ENCODE assay signal across 16 cellular contexts in genomic region chr2:72155737-72156136, GRCh38. TPM values are rescaled to one million over a fixed set of nuclear protein-coding genes. Genes with fewer than 3 reads are reported as not detected.
DNase-seq lines count a peak whose midpoint lies in the region; ATAC-seq and TF ChIP-seq lines count a peak whose summit lies in the region.
"Had no signal": no experiment of that assay in that cellular context is flagged by ENCODE, and none has a peak within 500 bp of the region (broad histone marks: within the 10 kb centered on the region; RNA-seq: fewer than 3 reads in every experiment).

No MANE protein-coding gene starts in this region.

- intact Hi-C loops in natural killer cell (cut with micrococcal nuclease) (no loop called here), stomach (cut with DNase I; ENCODE audit: low total_unique reads) (no loop called here)

- peak; percentile 18 for DNase-seq in natural killer cell treated with Interleukin-12 subunit alpha and Interleukin-12 subunit beta and Interleukin-15 and Interleukin-18, amount 100 ng/mL, for 72 hours (ENCODE audit: low spot score)
- DNase-seq in natural killer cell (no peak), lung (ENCODE audit: low spot score) (peak; percentile 14), stomach (peak; percentile 16), progenitor cell of endocrine pancreas (ENCODE audit: low spot score, unreplicated experiment) (no peak), GM13977 (ENCODE audit: low spot score) (no peak), hepatic stellate cell (ENCODE audit: low spot score) (no peak)
- DNase-seq: 8988T; AML-193; Caco-2; CD8-positive, alpha-beta memory T cell; DMS53; HCEC 1CT; HFFc6 had no signal

- H3K27me3 Mint-ChIP-seq in natural killer cell treated with Interleukin-12 subunit alpha and Interleukin-12 subunit beta and Interleukin-15 and Interleukin-18, amount 100 ng/mL, for 72 hours = peaks cover 30 to 32% of the 10 kb centered on the region in 2 donors
- peaks cover 21 to 26% of the 10 kb centered on the region in 2 donors for H3K27me3 Mint-ChIP-seq in natural killer cell (ENCODE audit: low read depth in 2 of 2)
- H3K27me3 Mint-ChIP-seq in progenitor cell of endocrine pancreas = peaks cover 13% of the 10 kb centered on the region

- in situ Hi-C loops in GM13977 (cut with MboI; ENCODE audit: low pct_unique_long_range_greater_than_20kb, low sequenced_read_pairs, unreplicated experiment) = no loop called here

- H3K4me1 ChIP-seq in lung (ENCODE audit: control insufficient read depth in 2 of 2, insufficient read depth in 2 of 2, low read length in 2 of 2) (no peaks in the 10 kb centered on the region), stomach (peaks cover 0 to under 1% (median under 1%) of the 10 kb centered on the region in 4 donors)
- H3K4me1 ChIP-seq: Caco-2 had no signal

- H3K4me3 ChIP-seq in lung (no peak overlapping the region), stomach (no peak overlapping the region)
- H3K4me3 ChIP-seq: BLaER1 had no signal

- TF ChIP-seq EP300 in stomach (IDR thresholded peaks at IDR 0.05) = no peak

- no peaks in the 10 kb centered on the region for H3K9me3 Mint-ChIP-seq in natural killer cell treated with Interleukin-12 subunit alpha and Interleukin-12 subunit beta and Interleukin-15 and Interleukin-18, amount 100 ng/mL, for 72 hours
- H3K9me3 Mint-ChIP-seq in natural killer cell (no peaks in the 10 kb centered on the region), progenitor cell of endocrine pancreas (ENCODE audit: low read depth) (no peaks in the 10 kb centered on the region)
- H3K9me3 Mint-ChIP-seq: CD8-positive, alpha-beta memory T cell; HFFc6 had no signal

- no peaks in the 10 kb centered on the region for H3K4me1 Mint-ChIP-seq in natural killer cell treated with Interleukin-12 subunit alpha and Interleukin-12 subunit beta and Interleukin-15 and Interleukin-18, amount 100 ng/mL, for 72 hours (ENCODE audit: low read depth in 2 of 2)
- no peaks in the 10 kb centered on the region for H3K4me1 Mint-ChIP-seq in natural killer cell
- H3K4me1 Mint-ChIP-seq in progenitor cell of endocrine pancreas (ENCODE audit: low read depth) = peaks cover 13% of the 10 kb centered on the region
- H3K4me1 Mint-ChIP-seq: CD8-positive, alpha-beta memory T cell had no signal

- TF ChIP-seq CTCF in natural killer cell (IDR thresholded peaks at IDR 0.05) = no peak
- no peak for TF ChIP-seq CTCF in lung (IDR thresholded peaks at IDR 0.05; ENCODE audit: control extremely low read depth, extremely low read depth)
- no peak for TF ChIP-seq CTCF in stomach (IDR thresholded peaks at IDR 0.05)
- TF ChIP-seq CTCF in progenitor cell of endocrine pancreas (IDR thresholded peaks at IDR 0.05; ENCODE audit: unreplicated experiment) = no peak
- TF ChIP-seq CTCF in GM13977 (IDR thresholded peaks at IDR 0.05; ENCODE audit: extremely low read depth, insufficient read depth, missing control alignments) = no peak

- H3K4me3 Mint-ChIP-seq in natural killer cell treated with Interleukin-12 subunit alpha and Interleukin-12 subunit beta and Interleukin-15 and Interleukin-18, amount 100 ng/mL, for 72 hours = no peak overlapping the region
- H3K4me3 Mint-ChIP-seq in natural killer cell (no peak overlapping the region), progenitor cell of endocrine pancreas (ENCODE audit: low read depth) (no peak overlapping the region)
- H3K4me3 Mint-ChIP-seq: CD8-positive, alpha-beta memory T cell; HFFc6 had no signal

- H3K36me3 ChIP-seq in lung (ENCODE audit: control insufficient read depth in 2 of 2, insufficient read depth in 2 of 2, low read length in 2 of 2) = no peaks in the 10 kb centered on the region
- no peaks in the 10 kb centered on the region for H3K36me3 ChIP-seq in stomach
- H3K36me3 ChIP-seq: BLaER1 had no signal

- H3K27ac ChIP-seq in lung (ENCODE audit: low read depth in 1 of 2, low read length in 1 of 2) (no peak overlapping the region), stomach (no peak overlapping the region)
- H3K27ac ChIP-seq: BLaER1 had no signal

- H3K27me3 ChIP-seq in lung (ENCODE audit: control insufficient read depth, insufficient read depth) (no peaks in the 10 kb centered on the region), stomach (peaks cover 0 to 83% (median 13%) of the 10 kb centered on the region in 3 donors)

- no peak for TF ChIP-seq POLR2A in stomach (IDR thresholded peaks at IDR 0.05)

- H3K9me3 ChIP-seq in lung (ENCODE audit: control insufficient read depth in 2 of 2, insufficient read depth in 1 of 2, low read length in 1 of 2) (no peaks in the 10 kb centered on the region), stomach (no peaks in the 10 kb centered on the region)
- H3K9me3 ChIP-seq: BLaER1, Caco-2 had no signal

- no peaks in the 10 kb centered on the region for H3K36me3 Mint-ChIP-seq in natural killer cell treated with Interleukin-12 subunit alpha and Interleukin-12 subunit beta and Interleukin-15 and Interleukin-18, amount 100 ng/mL, for 72 hours
- H3K36me3 Mint-ChIP-seq in natural killer cell (no peaks in the 10 kb centered on the region), progenitor cell of endocrine pancreas (ENCODE audit: insufficient read depth) (no peaks in the 10 kb centered on the region)
- H3K36me3 Mint-ChIP-seq: CD8-positive, alpha-beta memory T cell had no signal

- WGBS in lung, 2 donors = 91 to 93% methylated on average over 5 of the region's 5 CpGs
- WGBS in stomach, 5 donors = 88 to 97% (median 89%) methylated on average over 3 to 5 of the region's 5 CpGs

- H3K27ac Mint-ChIP-seq in natural killer cell treated with Interleukin-12 subunit alpha and Interleukin-12 subunit beta and Interleukin-15 and Interleukin-18, amount 100 ng/mL, for 72 hours = no peak overlapping the region
- no peak overlapping the region for H3K27ac Mint-ChIP-seq in natural killer cell
- H3K27ac Mint-ChIP-seq in progenitor cell of endocrine pancreas = no peak overlapping the region
- H3K27ac Mint-ChIP-seq: HFFc6 had no signal

- peak in 1 of 2 donors; percentile 12 for ATAC-seq in natural killer cell treated with Interleukin-12 subunit alpha and Interleukin-12 subunit beta and Interleukin-15 and Interleukin-18, amount 100 ng/mL, for 72 hours
- no peak for ATAC-seq in natural killer cell
- ATAC-seq in lung (ENCODE audit: insufficient read depth, low FRiP score) = no peak
- ATAC-seq: HepG2 had no signal

RNA-seq across cellular contexts. Expression of gene CYP26B1, which starts 8.1 kb away (rescaled TPM):
- not detected for total RNA-seq in natural killer cell treated with Interleukin-12 subunit alpha and Interleukin-12 subunit beta and Interleukin-15 and Interleukin-18, amount 100 ng/mL, for 72 hours
- total RNA-seq in natural killer cell (not detected), lung (1 to 10 TPM; 2.6 to 4.7 TPM), stomach (1 to 10 TPM in 2 of 5 donors, under 1 TPM in 1, not detected in 2; 0.45 to 2.4 (median 1.4) TPM), progenitor cell of endocrine pancreas (31.5 and 37.5 TPM in 2 replicates)
- polyA plus RNA-seq in lung (1 to 10 TPM; 1.1 to 2.2 TPM), stomach (1 to 10 TPM in 1 of 3 donors, under 1 TPM in 1, not detected in 1; 0.95 to 1.1 TPM)
- total RNA-seq: CD8-positive, alpha-beta memory T cell had no signal
- polyA plus RNA-seq: CD8-positive, alpha-beta memory T cell had no signal

Comparison
In these comparisons a context has a peak if more than half of its experiments do, and no peak if none do; other contexts are left out.
1. DNase-seq: peak in natural killer cell treated with Interleukin-12 subunit alpha and Interleukin-12 subunit beta and Interleukin-15 and Interleukin-18, amount 100 ng/mL, for 72 hours (single experiment), lung (single experiment) and stomach (single experiment); none in natural killer cell (single experiment), progenitor cell of endocrine pancreas (single experiment), GM13977 (single experiment) and hepatic stellate cell (single experiment).